ENCODE assay signal across 8 cellular contexts in the genomic region with DNA sequence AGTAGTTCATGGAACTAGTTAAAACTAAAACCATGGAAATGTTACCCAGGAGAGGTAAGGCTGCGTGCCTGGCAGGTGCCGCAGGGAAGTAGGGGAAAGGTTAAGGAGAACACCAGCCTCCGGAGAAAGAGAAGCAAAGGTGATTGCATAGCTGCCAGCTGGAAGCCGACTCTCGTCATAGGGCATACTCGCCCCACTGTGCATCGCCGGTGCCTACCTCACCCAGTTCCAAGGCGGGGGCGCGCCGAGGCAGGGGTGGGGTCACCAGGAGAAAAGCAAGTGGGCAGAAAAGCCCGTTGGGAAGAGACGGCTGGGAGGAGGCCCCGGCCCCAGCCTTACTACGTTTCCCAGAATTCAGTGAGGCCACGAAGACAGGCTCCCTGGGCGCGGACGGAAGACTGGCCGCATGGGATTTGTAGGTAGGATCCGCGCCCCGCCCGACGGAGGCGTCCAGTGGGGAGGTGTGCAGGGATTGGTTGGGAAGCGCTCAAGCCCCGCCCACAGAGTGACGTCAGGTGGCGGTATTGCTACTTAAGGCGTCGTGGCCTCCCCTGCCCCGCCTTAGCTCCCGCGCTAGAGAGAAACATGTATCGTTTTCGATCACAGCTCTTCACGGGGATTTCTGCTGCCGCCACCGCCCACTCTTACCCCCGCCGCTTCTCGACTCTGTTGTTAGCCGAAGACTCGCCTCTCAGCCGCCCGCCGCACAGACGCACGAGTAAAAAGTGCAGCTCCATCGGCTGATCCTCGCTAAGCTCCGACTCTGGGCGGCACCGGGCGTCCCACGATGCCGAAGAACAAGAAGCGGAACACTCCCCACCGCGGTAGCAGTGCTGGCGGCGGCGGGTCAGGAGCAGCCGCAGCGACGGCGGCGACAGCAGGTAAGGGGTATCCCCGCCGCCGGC. TPM values are rescaled to one million over a fixed set of nuclear protein-coding genes. Genes with fewer than 3 reads are reported as not detected.
DNase-seq lines count a peak whose midpoint lies in the region; ATAC-seq and TF ChIP-seq lines count a peak whose summit lies in the region.

A gene with protein sequence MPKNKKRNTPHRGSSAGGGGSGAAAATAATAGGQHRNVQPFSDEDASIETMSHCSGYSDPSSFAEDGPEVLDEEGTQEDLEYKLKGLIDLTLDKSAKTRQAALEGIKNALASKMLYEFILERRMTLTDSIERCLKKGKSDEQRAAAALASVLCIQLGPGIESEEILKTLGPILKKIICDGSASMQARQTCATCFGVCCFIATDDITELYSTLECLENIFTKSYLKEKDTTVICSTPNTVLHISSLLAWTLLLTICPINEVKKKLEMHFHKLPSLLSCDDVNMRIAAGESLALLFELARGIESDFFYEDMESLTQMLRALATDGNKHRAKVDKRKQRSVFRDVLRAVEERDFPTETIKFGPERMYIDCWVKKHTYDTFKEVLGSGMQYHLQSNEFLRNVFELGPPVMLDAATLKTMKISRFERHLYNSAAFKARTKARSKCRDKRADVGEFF (plus strand): TSS at position 559 of the 905 bp plus-strand sequence. CDS start 229 bp downstream, at position 788.

- H3K79me2 ChIP-seq in smooth muscle cell (ENCODE audit: low read depth): peaks cover 48% of the 10 kb centered on the region

- no peaks in the 10 kb centered on the region for H3K36me3 ChIP-seq in smooth muscle cell (ENCODE audit: low read depth)

- H4K20me1 ChIP-seq in smooth muscle cell (ENCODE audit: low read depth): peaks cover 47% of the 10 kb centered on the region

- peaks cover 24% of the 10 kb centered on the region for H3K4me1 ChIP-seq in smooth muscle cell (ENCODE audit: low read depth)

- H3K9me3 ChIP-seq in AG04450 (ENCODE audit: control insufficient read depth, insufficient read depth, low read length) (peaks cover 3% of the 10 kb centered on the region; the same call in 1 of the 2 replicates), smooth muscle cell (replicated peaks; ENCODE audit: low read depth) (no peaks in the 10 kb centered on the region)

- peaks cover 33% of the 10 kb centered on the region for H3K4me1 Mint-ChIP-seq in WTC11

- CTCF ChIA-PET in AG04450 (lab: Charles Lee) (interaction anchor here (0.8 to 2.2 kb wide), 3 partner anchors 687 to 708 kb away, joined by 3 to 11 read pairs (median 4); no protein-coding TSS in a partner anchor), WTC11 (lab: Charles Lee) (interaction anchor here (0.9 to 2.9 kb wide), 4 partner anchors 22 to 687 kb away, joined by 3 to 11 read pairs (median 8); no protein-coding TSS in a partner anchor)

- H3K4me2 ChIP-seq in smooth muscle cell: peak within 1 kb of the TSS; percentile 94

- peak within 1 kb of the TSS; percentile 97 for H3K4me3 ChIP-seq in AG04450 (ENCODE audit: low read depth, low read length)
- H3K4me3 ChIP-seq in cardiac fibroblast (replicated peaks in 1 of 2; ENCODE audit: low read depth in 2 of 2, low read length in 2 of 2): peak within 1 kb of the TSS; percentile 97 to 98
- H3K4me3 ChIP-seq in smooth muscle cell: peak within 1 kb of the TSS; percentile 100

- H3F3A ChIP-seq in smooth muscle cell (ENCODE audit: low read depth): peaks cover 9% of the 10 kb centered on the region

- H3K27ac Mint-ChIP-seq in WTC11: peak within 1 kb of the TSS; percentile 99

- H3K4me3 Mint-ChIP-seq in WTC11: peak within 1 kb of the TSS; percentile 94

- peak within 1 kb of the TSS; percentile 94 for H3K27ac ChIP-seq in AG04450 (ENCODE audit: low read depth, low read length)
- peak within 1 kb of the TSS; percentile 99 for H3K27ac ChIP-seq in smooth muscle cell (ENCODE audit: low read depth)

- TF ChIP-seq CTCF in AG04450 (IDR thresholded peaks at IDR 0.05; ENCODE audit: low read depth, low read length) (no peak), WTC11 (IDR thresholded peaks at IDR 0.05) (no peak), cardiac fibroblast (IDR thresholded peaks at IDR 0.05; ENCODE audit: low read depth, low read length) (no peak), smooth muscle cell (IDR thresholded peaks at IDR 0.05; ENCODE audit: borderline replicate concordance, insufficient read depth, poor library complexity, severe bottlenecking) (no peak)

- POLR2A ChIA-PET in AG04450 (lab: Yijun Ruan, JAX): interaction anchor here (0.6 to 1.8 kb wide), 22 partner anchors 9 to 739 kb away, joined by 3 to 20 read pairs (median 4); a partner anchor contains a TSS
- POLR2A ChIA-PET in WTC11 (lab: Charles Lee): interaction anchor here (0.5 to 2.4 kb wide), 16 partner anchors 9 to 714 kb away, joined by 3 to 18 read pairs (median 4); a partner anchor contains a TSS

- DNase-seq in AG04450 (ENCODE audit: low read depth, low spot score): peak; percentile 98
- DNase-seq in NCI-H226: peak; percentile 97
- peak; percentile 99 for DNase-seq in WTC11 (ENCODE audit: low spot score)
- DNase-seq in cardiac fibroblast (ENCODE audit: low read depth in 2 of 2): peak; percentile 99
- peak; percentile 94 for DNase-seq in iPS-NIHi11 (ENCODE audit: low spot score)
- DNase-seq in smooth muscle cell (lab: John Stamatoyannopoulos, UW; ENCODE audit: unreplicated experiment): peak; percentile 98

- H3K36me3 Mint-ChIP-seq in WTC11: no peaks in the 10 kb centered on the region

- under 1% methylated on average over 65 of the region's 73 CpGs for WGBS in smooth muscle cell (ENCODE audit: low lambda C conversion rate)

- peak; percentile 79 for ATAC-seq in GM18909 (IDR thresholded peaks at IDR 0.05; ENCODE audit: poor library complexity, unreplicated experiment)
- peak; percentile 74 for ATAC-seq in HG03175 (IDR thresholded peaks at IDR 0.05; ENCODE audit: unreplicated experiment)
- peak; percentile 90 for ATAC-seq in WTC11

- peak within 1 kb of the TSS; percentile 61 for H2AFZ ChIP-seq in smooth muscle cell (ENCODE audit: low read depth)

- no peaks in the 10 kb centered on the region for H3K27me3 Mint-ChIP-seq in WTC11 (ENCODE audit: low read depth)

- H3K9ac ChIP-seq in smooth muscle cell (ENCODE audit: low read depth): peak within 1 kb of the TSS; percentile 100

- H3K9me3 Mint-ChIP-seq in WTC11: no peaks in the 10 kb centered on the region

- H3K27me3 ChIP-seq in AG04450 (ENCODE audit: control insufficient read depth, insufficient read depth, low read length): no peaks in the 10 kb centered on the region
- H3K27me3 ChIP-seq in smooth muscle cell (ENCODE audit: low read depth): no peaks in the 10 kb centered on the region

TF ChIP-seq in WTC11, 78 proteins besides CTCF, POLR2A, EP300 and RAD21 (continues in another document):
- TF ChIP-seq, protein P1, sequence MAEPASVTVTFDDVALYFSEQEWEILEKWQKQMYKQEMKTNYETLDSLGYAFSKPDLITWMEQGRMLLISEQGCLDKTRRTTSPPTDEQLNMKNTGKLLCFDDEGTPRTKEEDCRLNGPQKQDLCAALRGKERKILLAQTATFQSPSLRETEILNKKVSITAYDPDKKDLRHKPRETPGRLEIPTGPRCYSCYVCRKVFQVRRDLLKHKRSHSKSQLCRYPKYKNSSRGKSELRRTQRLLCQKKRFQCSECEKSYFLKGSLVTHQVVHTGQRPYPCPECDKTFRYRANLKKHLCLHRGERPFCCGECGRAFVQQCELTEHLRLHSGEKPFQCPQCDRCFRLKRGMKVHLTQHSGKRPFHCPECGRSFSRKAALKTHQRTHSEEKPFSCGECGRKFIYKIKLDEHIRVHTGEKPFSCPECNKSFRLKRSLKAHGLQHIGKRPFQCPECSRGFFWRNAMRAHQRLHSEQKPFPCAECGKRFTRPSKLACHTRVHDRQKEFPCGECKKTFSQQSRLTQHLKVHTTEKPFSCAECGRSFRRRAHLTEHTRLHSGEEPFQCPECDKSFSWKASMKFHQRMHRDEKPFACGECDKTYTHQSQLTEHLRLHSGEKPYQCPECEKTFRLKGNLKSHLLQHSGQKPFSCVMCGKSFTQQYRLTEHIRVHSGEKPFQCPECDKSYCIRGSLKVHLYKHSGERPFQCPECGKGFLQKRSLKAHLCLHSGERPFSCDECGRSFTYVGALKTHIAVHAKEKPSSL (CRISPR knock-in tag; conservative IDR thresholded peaks at IDR 0.05): 0 out of 2 replicates have a peak, but pooled peaks have one; percentile 25
- TF ChIP-seq ZNF232 (CRISPR knock-in tag; IDR thresholded peaks at IDR 0.05): 0 out of 2 replicates have a peak, but pooled peaks have one; percentile 32
- TF ChIP-seq, protein P2, sequence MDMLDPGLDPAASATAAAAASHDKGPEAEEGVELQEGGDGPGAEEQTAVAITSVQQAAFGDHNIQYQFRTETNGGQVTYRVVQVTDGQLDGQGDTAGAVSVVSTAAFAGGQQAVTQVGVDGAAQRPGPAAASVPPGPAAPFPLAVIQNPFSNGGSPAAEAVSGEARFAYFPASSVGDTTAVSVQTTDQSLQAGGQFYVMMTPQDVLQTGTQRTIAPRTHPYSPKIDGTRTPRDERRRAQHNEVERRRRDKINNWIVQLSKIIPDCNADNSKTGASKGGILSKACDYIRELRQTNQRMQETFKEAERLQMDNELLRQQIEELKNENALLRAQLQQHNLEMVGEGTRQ (CRISPR knock-in tag; IDR thresholded peaks at IDR 0.05): no peak
- TF ChIP-seq, protein P3, sequence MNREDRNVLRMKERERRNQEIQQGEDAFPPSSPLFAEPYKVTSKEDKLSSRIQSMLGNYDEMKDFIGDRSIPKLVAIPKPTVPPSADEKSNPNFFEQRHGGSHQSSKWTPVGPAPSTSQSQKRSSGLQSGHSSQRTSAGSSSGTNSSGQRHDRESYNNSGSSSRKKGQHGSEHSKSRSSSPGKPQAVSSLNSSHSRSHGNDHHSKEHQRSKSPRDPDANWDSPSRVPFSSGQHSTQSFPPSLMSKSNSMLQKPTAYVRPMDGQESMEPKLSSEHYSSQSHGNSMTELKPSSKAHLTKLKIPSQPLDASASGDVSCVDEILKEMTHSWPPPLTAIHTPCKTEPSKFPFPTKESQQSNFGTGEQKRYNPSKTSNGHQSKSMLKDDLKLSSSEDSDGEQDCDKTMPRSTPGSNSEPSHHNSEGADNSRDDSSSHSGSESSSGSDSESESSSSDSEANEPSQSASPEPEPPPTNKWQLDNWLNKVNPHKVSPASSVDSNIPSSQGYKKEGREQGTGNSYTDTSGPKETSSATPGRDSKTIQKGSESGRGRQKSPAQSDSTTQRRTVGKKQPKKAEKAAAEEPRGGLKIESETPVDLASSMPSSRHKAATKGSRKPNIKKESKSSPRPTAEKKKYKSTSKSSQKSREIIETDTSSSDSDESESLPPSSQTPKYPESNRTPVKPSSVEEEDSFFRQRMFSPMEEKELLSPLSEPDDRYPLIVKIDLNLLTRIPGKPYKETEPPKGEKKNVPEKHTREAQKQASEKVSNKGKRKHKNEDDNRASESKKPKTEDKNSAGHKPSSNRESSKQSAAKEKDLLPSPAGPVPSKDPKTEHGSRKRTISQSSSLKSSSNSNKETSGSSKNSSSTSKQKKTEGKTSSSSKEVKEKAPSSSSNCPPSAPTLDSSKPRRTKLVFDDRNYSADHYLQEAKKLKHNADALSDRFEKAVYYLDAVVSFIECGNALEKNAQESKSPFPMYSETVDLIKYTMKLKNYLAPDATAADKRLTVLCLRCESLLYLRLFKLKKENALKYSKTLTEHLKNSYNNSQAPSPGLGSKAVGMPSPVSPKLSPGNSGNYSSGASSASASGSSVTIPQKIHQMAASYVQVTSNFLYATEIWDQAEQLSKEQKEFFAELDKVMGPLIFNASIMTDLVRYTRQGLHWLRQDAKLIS (CRISPR knock-in tag; IDR thresholded peaks at IDR 0.05; ENCODE audit: borderline replicate concordance): no peak

RNA-seq across cellular contexts. Expression of the gene that starts here (rescaled TPM):
- 35.4 and 46.9 TPM in 2 replicates for polyA plus RNA-seq in AG04450 (2011; rRNA removed)
- polyA minus RNA-seq in AG04450 (2011; rRNA and poly(A)+ RNA removed): 14.0 and 21.4 TPM in 2 replicates
- total RNA-seq in WTC11 (2021): 30.5 to 37.9 TPM (median 31.2 TPM) in 3 replicates
- total RNA-seq in smooth muscle cell: 150 and 155 TPM in 2 replicates
- polyA plus RNA-seq in smooth muscle cell: 70.5 and 82.9 TPM in 2 replicates

Comparison
In these comparisons a context has a peak if more than half of its experiments do, and no peak if none do; other contexts are left out.
1. Peak in every context shown above with its lines: DNase-seq, ATAC-seq, H3K4me3 ChIP-seq and H3K27ac ChIP-seq.